In the genomic region with DNA sequence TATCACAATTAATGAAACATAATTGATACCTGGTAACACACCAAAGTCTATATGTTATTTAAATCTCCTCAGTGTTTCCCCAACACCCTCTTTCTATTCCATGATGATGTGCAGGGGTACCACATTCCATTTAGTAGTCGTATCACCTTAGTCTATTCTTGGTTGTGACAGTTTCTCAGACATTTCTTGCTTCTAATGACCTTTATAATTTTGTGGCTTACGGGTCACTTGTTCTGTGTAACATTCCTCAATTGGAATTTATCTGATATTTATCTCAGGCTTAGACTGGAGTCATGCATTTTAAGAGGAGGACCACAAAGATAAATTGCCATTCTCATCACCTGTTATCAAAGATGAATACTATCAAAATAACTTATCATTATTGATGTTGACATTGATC, we compare ENCODE assay signal across 38 cellular contexts.
"Had no signal": no experiment of that assay in that cellular context is flagged by ENCODE, and none has a peak within 500 bp of the region (broad histone marks: within the 10 kb centered on the region; RNA-seq: fewer than 3 reads in every experiment).

No MANE protein-coding gene starts in this region.

- H3K27me3 Mint-ChIP-seq: activated B cell treated with CpG ODN at 0.5 μM for 24 hours; activated CD4-positive, alpha-beta memory T cell treated with anti-CD3 and anti-CD28 coated beads for 36 hours; activated CD4-positive, alpha-beta T cell treated with anti-CD3 and anti-CD28 coated beads, Interleukin-2, amount 10 ng/mL, durations not matched to agents 24 days and 14 days; activated CD8-positive, alpha-beta T cell treated with anti-CD3 and anti-CD28 coated beads for 36 hours; activated naive CD8-positive, alpha-beta T cell treated with anti-CD3 and anti-CD28 coated beads for 36 hours; activated T-helper 17 cell treated with anti-CD3 and anti-CD28 coated beads, Interleukin-2, amount 50 U/mL, for 72 hours; brain; central memory CD8-positive, alpha-beta T cell had no signal

- H3K36me3 Mint-ChIP-seq: activated CD4-positive, alpha-beta memory T cell treated with anti-CD3 and anti-CD28 coated beads for 36 hours; activated naive CD4-positive, alpha-beta T cell treated with anti-CD3 and anti-CD28 coated beads, Interleukin-2, amount 50 U/mL, for 72 hours; activated naive CD8-positive, alpha-beta T cell treated with anti-CD3 and anti-CD28 coated beads for 36 hours had no signal

- FAIRE-seq: bronchial epithelial cell, TTC549 had no signal

- H3K4me1 ChIP-seq: ascending aorta had no signal

- H3K36me3 ChIP-seq: ascending aorta, cardiac muscle cell had no signal

- H3K27me3 ChIP-seq: ascending aorta, cardiac muscle cell had no signal

- H3K27ac ChIP-seq: ascending aorta, cardiac muscle cell, VCaP had no signal

- H3K9me3 ChIP-seq: ascending aorta had no signal

- H3K9me3 Mint-ChIP-seq: activated CD4-positive, alpha-beta T cell treated with anti-CD3 and anti-CD28 coated beads, Interleukin-2, amount 10 ng/mL, durations not matched to agents 24 days and 14 days; activated T-cell treated with anti-CD3 and anti-CD28 coated beads, Interleukin-2, amount 50 U/mL, for 4 hours; activated T-helper 17 cell treated with anti-CD3 and anti-CD28 coated beads, Interleukin-2, amount 50 U/mL, for 72 hours had no signal

- H3K4me3 Mint-ChIP-seq: activated B cell treated with CpG ODN at 0.5 μM for 24 hours; activated CD4-positive, alpha-beta memory T cell treated with anti-CD3 and anti-CD28 coated beads for 36 hours; activated CD4-positive, alpha-beta T cell treated with anti-CD3 and anti-CD28 coated beads, Interleukin-2, amount 10 ng/mL, durations not matched to agents 24 days and 14 days; activated CD8-positive, alpha-beta T cell treated with anti-CD3 and anti-CD28 coated beads for 36 hours; activated naive CD4-positive, alpha-beta T cell treated with anti-CD3 and anti-CD28 coated beads for 36 hours; activated naive CD8-positive, alpha-beta T cell treated with anti-CD3 and anti-CD28 coated beads for 36 hours; activated T-cell treated with anti-CD3 and anti-CD28 coated beads, Interleukin-2, amount 50 U/mL, for 4 hours; activated T-cell treated with anti-CD3 and anti-CD28 coated beads, Interleukin-2, amount 50 U/mL, for 72 hours; activated T-helper 1 cell treated with anti-CD3 and anti-CD28 coated beads, Interleukin-12 subunit alpha, Interleukin-12 subunit beta, Interleukin-2, Interleukin-4 antibody, amounts not matched to agents 30 ng/mL and 10 ng/mL and 1 ng/mL, durations not matched to agents 14 hours and 24 hours and 36 hours; activated T-helper 17 cell treated with anti-CD3 and anti-CD28 coated beads, Interleukin-2, amount 50 U/mL, for 72 hours; brain; central memory CD8-positive, alpha-beta T cell; T-helper 1 cell treated with Interleukin-12 subunit alpha and Interleukin-12 subunit beta and Interleukin-4 antibody, amounts not matched to agents 30 μg/mL and 1 μg/mL, for 36 hours; T-helper 2 cell treated with Interferon-gamma antibody and Interleukin-4, amounts not matched to agents 5 μg/mL and 100 μg/mL, for 36 hours had no signal

- H3K4me1 Mint-ChIP-seq: activated B cell treated with CpG ODN at 0.5 μM for 24 hours; activated CD4-positive, alpha-beta T cell treated with anti-CD3 and anti-CD28 coated beads, Interleukin-2, amount 10 ng/mL, durations not matched to agents 24 days and 14 days; activated naive CD8-positive, alpha-beta T cell treated with anti-CD3 and anti-CD28 coated beads for 36 hours; activated T-helper 17 cell treated with anti-CD3 and anti-CD28 coated beads, Interleukin-2, amount 50 U/mL, for 72 hours; central memory CD8-positive, alpha-beta T cell had no signal

- H3K4me3 ChIP-seq: ascending aorta, cardiac muscle cell had no signal

- H3K27ac Mint-ChIP-seq: activated B cell treated with CpG ODN at 0.5 μM for 24 hours; activated CD4-positive, alpha-beta memory T cell treated with anti-CD3 and anti-CD28 coated beads for 36 hours; activated CD4-positive, alpha-beta T cell treated with anti-CD3 and anti-CD28 coated beads, Interleukin-2, amount 10 ng/mL, durations not matched to agents 24 days and 14 days; activated CD8-positive, alpha-beta T cell treated with anti-CD3 and anti-CD28 coated beads for 36 hours; activated naive CD4-positive, alpha-beta T cell treated with anti-CD3 and anti-CD28 coated beads for 36 hours; activated naive CD4-positive, alpha-beta T cell treated with anti-CD3 and anti-CD28 coated beads, Interleukin-2, amount 50 U/mL, for 72 hours; activated naive CD8-positive, alpha-beta T cell treated with anti-CD3 and anti-CD28 coated beads for 36 hours; activated T-cell treated with anti-CD3 and anti-CD28 coated beads, Interleukin-2, amount 50 U/mL, for 72 hours; activated T-helper 1 cell treated with anti-CD3 and anti-CD28 coated beads, Interleukin-12 subunit alpha, Interleukin-12 subunit beta, Interleukin-2, Interleukin-4 antibody, amounts not matched to agents 30 ng/mL and 10 ng/mL and 1 ng/mL, durations not matched to agents 14 hours and 24 hours and 36 hours; activated T-helper 17 cell treated with anti-CD3 and anti-CD28 coated beads, Interleukin-2, amount 50 U/mL, for 72 hours; T-helper 1 cell treated with Interleukin-12 subunit alpha and Interleukin-12 subunit beta and Interleukin-4 antibody, amounts not matched to agents 30 μg/mL and 1 μg/mL, for 36 hours; T-helper 2 cell treated with Interferon-gamma antibody and Interleukin-4, amounts not matched to agents 5 μg/mL and 100 μg/mL, for 36 hours had no signal

- DNase-seq: activated B cell treated with CpG ODN at 0.5 μM for 24 hours; activated CD4-positive, alpha-beta memory T cell treated with anti-CD3 and anti-CD28 coated beads for 36 hours; activated CD4-positive, alpha-beta T cell treated with anti-CD3 and anti-CD28 coated beads for 4 hours; activated CD4-positive, alpha-beta T cell treated with anti-CD3 and anti-CD28 coated beads, Interleukin-2, amount 10 ng/mL, durations not matched to agents 24 days and 14 days; activated CD4-positive, alpha-beta T cell treated with anti-CD3 and anti-CD28 coated beads, Interleukin-2, amount 50 U/mL, for 1 hour; activated CD4-positive, alpha-beta T cell treated with anti-CD3 and anti-CD28 coated beads, Interleukin-2, amount 50 U/mL, for 4 hours; activated CD4-positive, CD25-positive, alpha-beta regulatory T cell treated with anti-CD3 and anti-CD28 coated beads, Interleukin-2, amount 50 U/mL, for 72 hours; activated CD8-positive, alpha-beta memory T cell treated with anti-CD3 and anti-CD28 coated beads, Interleukin-2, amount 50 U/mL, for 4 hours; activated CD8-positive, alpha-beta T cell treated with anti-CD3 and anti-CD28 coated beads for 36 hours; activated effector memory CD4-positive, alpha-beta T cell treated with anti-CD3 and anti-CD28 coated beads, Interleukin-2, amount 50 U/mL, for 16 hours; activated gamma-delta T cell treated with Interleukin-2 at 50 U/mL for 16 hours; activated naive CD4-positive, alpha-beta T cell; activated naive CD4-positive, alpha-beta T cell treated with anti-CD3 and anti-CD28 coated beads for 36 hours; activated naive CD4-positive, alpha-beta T cell treated with anti-CD3 and anti-CD28 coated beads, Interleukin-2, amount 50 U/mL, for 16 hours; activated naive CD8-positive, alpha-beta T cell treated with anti-CD3 and anti-CD28 coated beads for 36 hours; activated T-cell treated with anti-CD3 and anti-CD28 coated beads for 4 hours; activated T-cell treated with anti-CD3 and anti-CD28 coated beads, Interleukin-2, amount 50 U/mL, for 1 hour; activated T-cell treated with anti-CD3 and anti-CD28 coated beads, Interleukin-2, amount 50 U/mL, for 4 hours; activated T-cell treated with anti-CD3 and anti-CD28 coated beads, Interleukin-2, amount 50 U/mL, for 72 hours; amygdala; anterior cingulate cortex; caudate nucleus; SW 1271; T-helper 1 cell; T-helper 2 cell; T-helper 9 cell had no signal
